8 cellular contexts compared by ENCODE assay signal in genomic region chr4:184733654-184734524, GRCh38. TPM values are rescaled to one million over a fixed set of nuclear protein-coding genes. Genes with fewer than 3 reads are reported as not detected.
DNase-seq lines count a peak whose midpoint lies in the region; ATAC-seq, FAIRE-seq and TF ChIP-seq lines count a peak whose summit lies in the region.

Gene CENPU, minus strand, starts transcription at chr4:184734096. Its CDS starts 34 bp downstream, at chr4:184734062.

- no peaks in the 10 kb centered on the region for H3F3A ChIP-seq in Loucy (ENCODE audit: low read depth)

- no peak for TF ChIP-seq CTCF in Loucy (conservative IDR thresholded peaks at IDR 0.05; ENCODE audit: low read length)
- TF ChIP-seq CTCF in fibroblast of pulmonary artery (IDR thresholded peaks at IDR 0.05; ENCODE audit: low read length, missing control alignments) = no peak

- H3K4me3 Mint-ChIP-seq in natural killer cell treated with Interleukin-12 subunit alpha and Interleukin-12 subunit beta and Interleukin-15 and Interleukin-18, amount 100 ng/mL, for 72 hours = peak within 1 kb of the TSS; percentile 99

- H3K4me1 Mint-ChIP-seq in natural killer cell treated with Interleukin-12 subunit alpha and Interleukin-12 subunit beta and Interleukin-15 and Interleukin-18, amount 100 ng/mL, for 72 hours (ENCODE audit: low read depth in 2 of 2) = peaks cover 10 to 20% of the 10 kb centered on the region in 2 donors

- peak within 1 kb of the TSS; percentile 97 for H3K4me2 ChIP-seq in Loucy (ENCODE audit: low read depth, low read length, poor library complexity, severe bottlenecking)

- DNase-seq in EL (peak; percentile 98), H54 (ENCODE audit: insufficient read length, low spot score) (peak; percentile 86), fibroblast of pulmonary artery (ENCODE audit: low read depth) (peak; percentile 99)
- DNase-seq in activated T-helper 9 cell treated with anti-CD3 and anti-CD28 coated beads, Interleukin-2, amount 50 U/mL, for 16 hours (ENCODE audit: low read depth) = peak; percentile 93
- DNase-seq in natural killer cell treated with Interleukin-12 subunit alpha and Interleukin-12 subunit beta and Interleukin-15 and Interleukin-18, amount 100 ng/mL, for 72 hours (ENCODE audit: low spot score) = peak; percentile 97
- DNase-seq in stimulated activated naive CD8-positive, alpha-beta T cell treated with anti-CD3 and anti-CD28 coated beads, Interleukin-15, Interleukin-2, amounts not matched to agents 100 U/mL and 50 U/mL, for 24 hours = peak; percentile 96

- peaks cover 42% of the 10 kb centered on the region for H4K20me1 ChIP-seq in Loucy (ENCODE audit: insufficient read depth, low read length, poor library complexity, severe bottlenecking)

- no peaks in the 10 kb centered on the region for H3K9me2 ChIP-seq in Loucy (replicated peaks; ENCODE audit: low read depth, low read length)

- peak; percentile 20 for FAIRE-seq in H54 (lab: Jason Lieb, UNC)

- peak within 1 kb of the TSS; percentile 93 for H3K9ac ChIP-seq in Loucy (ENCODE audit: low read depth, low read length, poor library complexity, severe bottlenecking)

- H3K27ac Mint-ChIP-seq in natural killer cell treated with Interleukin-12 subunit alpha and Interleukin-12 subunit beta and Interleukin-15 and Interleukin-18, amount 100 ng/mL, for 72 hours = peak within 1 kb of the TSS; percentile 82 to 86

- H3K9me3 ChIP-seq in Loucy (ENCODE audit: insufficient read depth, low read depth, low read length) = no peaks in the 10 kb centered on the region

- peaks cover 50% of the 10 kb centered on the region for H3K79me2 ChIP-seq in Loucy (ENCODE audit: insufficient read depth, low read length)

- H3K4me3 ChIP-seq in Loucy (ENCODE audit: low read length, poor library complexity, severe bottlenecking) (peak within 1 kb of the TSS; percentile 85), fibroblast of pulmonary artery (replicated peaks; ENCODE audit: low read depth, low read length) (peak within 1 kb of the TSS; percentile 94)

- peaks cover 46% of the 10 kb centered on the region for H3K4me1 ChIP-seq in Loucy (ENCODE audit: insufficient read depth, low read length, poor library complexity, severe bottlenecking)

- ATAC-seq in natural killer cell treated with Interleukin-12 subunit alpha and Interleukin-12 subunit beta and Interleukin-15 and Interleukin-18, amount 100 ng/mL, for 72 hours = peak; percentile 96 to 97
- ATAC-seq in stimulated activated naive CD8-positive, alpha-beta T cell treated with anti-CD3 and anti-CD28 coated beads, Interleukin-15, Interleukin-2, amounts not matched to agents 100 U/mL and 50 U/mL, for 24 hours = peak; percentile 91

- peaks cover 16% of the 10 kb centered on the region; the same call in 1 of the 2 replicates for H3K36me3 ChIP-seq in Loucy (ENCODE audit: insufficient read depth, low read length)

- TF ChIP-seq POLR2A in H54 (IDR thresholded peaks at IDR 0.05; ENCODE audit: low read depth, low read length) (peak; percentile 68), Raji (IDR thresholded peaks at IDR 0.05; ENCODE audit: insufficient read depth, low read depth, low read length) (peak; percentile 84)

- no peaks in the 10 kb centered on the region for H3K27me3 ChIP-seq in Loucy (ENCODE audit: insufficient read depth, low read length, poor library complexity, severe bottlenecking)

- no peaks in the 10 kb centered on the region for H3K9me3 Mint-ChIP-seq in natural killer cell treated with Interleukin-12 subunit alpha and Interleukin-12 subunit beta and Interleukin-15 and Interleukin-18, amount 100 ng/mL, for 72 hours

- no peaks in the 10 kb centered on the region for H3K36me3 Mint-ChIP-seq in natural killer cell treated with Interleukin-12 subunit alpha and Interleukin-12 subunit beta and Interleukin-15 and Interleukin-18, amount 100 ng/mL, for 72 hours

- H3K27me3 Mint-ChIP-seq in natural killer cell treated with Interleukin-12 subunit alpha and Interleukin-12 subunit beta and Interleukin-15 and Interleukin-18, amount 100 ng/mL, for 72 hours = no peaks in the 10 kb centered on the region

- H2AFZ ChIP-seq in Loucy (ENCODE audit: low read length) = peak within 1 kb of the TSS; percentile 82

RNA-seq across cellular contexts. Expression of gene CENPU, which starts in this region (rescaled TPM):
- 10 to 100 TPM; 44.8 to 60.2 TPM for total RNA-seq in natural killer cell treated with Interleukin-12 subunit alpha and Interleukin-12 subunit beta and Interleukin-15 and Interleukin-18, amount 100 ng/mL, for 72 hours

Comparison
In these comparisons a context has a peak if more than half of its experiments do, and no peak if none do; other contexts are left out.
1. Peak in every context shown above with its lines: DNase-seq, ATAC-seq and H3K4me3 ChIP-seq.